In the genomic region with DNA sequence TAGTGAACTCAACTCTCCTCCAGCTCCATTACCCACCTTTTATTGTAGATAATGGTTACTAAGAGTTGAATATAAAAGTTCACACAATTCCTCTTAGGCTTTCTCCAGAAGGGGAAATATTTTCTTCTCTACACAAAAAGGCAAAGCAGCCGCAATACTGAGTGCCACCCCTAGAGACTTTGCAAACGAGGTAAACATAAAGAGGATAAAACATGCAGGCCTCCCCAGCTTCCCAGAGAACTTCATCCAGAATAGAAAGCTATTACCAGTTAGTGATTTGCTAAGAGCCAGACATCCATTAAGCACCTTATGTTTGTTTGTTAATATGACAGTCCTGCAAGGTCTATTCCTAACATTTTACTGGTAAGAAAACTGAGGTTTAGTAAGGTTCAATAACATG, we compare ENCODE assay signal across 22 cellular contexts. TPM values are rescaled to one million over a fixed set of nuclear protein-coding genes. Genes with fewer than 3 reads are reported as not detected.
DNase-seq lines count a peak whose midpoint lies in the region; ATAC-seq and TF ChIP-seq lines count a peak whose summit lies in the region.
"Had no signal": no experiment of that assay in that cellular context is flagged by ENCODE, and none has a peak within 500 bp of the region (broad histone marks: within the 10 kb centered on the region; RNA-seq: fewer than 3 reads in every experiment).

No MANE protein-coding gene starts in this region.

- H3K4me3 ChIP-seq in GM23338 (no peak overlapping the region), astrocyte of the cerebellum (ENCODE audit: low read depth, low read length) (no peak overlapping the region), fibroblast of the aortic adventitia (ENCODE audit: low read depth, low read length) (no peak overlapping the region), retinal pigment epithelial cell (ENCODE audit: low read length) (no peak overlapping the region)
- no peak overlapping the region for H3K4me3 ChIP-seq in CD4-positive, alpha-beta memory T cell (ENCODE audit: low read length in 2 of 2)
- H3K4me3 ChIP-seq: spleen, tibial artery had no signal

- no peaks in the 10 kb centered on the region for H3K27me3 ChIP-seq in GM23338 (ENCODE audit: insufficient read depth)
- H3K27me3 ChIP-seq in CD4-positive, alpha-beta memory T cell (ENCODE audit: insufficient read depth, low read length) = no peaks in the 10 kb centered on the region
- H3K27me3 ChIP-seq: foreskin keratinocyte, spleen, tibial artery had no signal

- CTCF ChIA-PET in CD4-positive, alpha-beta memory T cell (lab: Charles Lee; ENCODE audit: partially characterized antibody) = no interaction called here

- peak in 1 of 2 experiments; percentile 51; a peak in 2 of 4 replicates for TF ChIP-seq CTCF in GM23338 (conservative IDR thresholded peaks at IDR 0.05; ENCODE audit: low read depth in 2 of 2)
- peak; percentile 24 for TF ChIP-seq CTCF in astrocyte of the cerebellum (IDR thresholded peaks at IDR 0.05; ENCODE audit: low read depth, low read length, missing control alignments)
- TF ChIP-seq CTCF in fibroblast of the aortic adventitia (IDR thresholded peaks at IDR 0.05; ENCODE audit: insufficient read depth, low read length) = peak; percentile 39
- TF ChIP-seq CTCF in retinal pigment epithelial cell (conservative IDR thresholded peaks at IDR 0.05; ENCODE audit: low read depth, low read length) = peak; percentile 31

- H3K36me3 ChIP-seq in GM23338 (ENCODE audit: insufficient read depth) = no peaks in the 10 kb centered on the region
- no peaks in the 10 kb centered on the region for H3K36me3 ChIP-seq in CD4-positive, alpha-beta memory T cell (ENCODE audit: insufficient read depth, low read length)
- H3K36me3 ChIP-seq: spleen, tibial artery had no signal

- H3K79me2 ChIP-seq in GM23338 (replicated peaks; ENCODE audit: insufficient read depth) = 0 out of 2 replicates have a peak, but pooled peaks cover 3% of the 10 kb centered on the region

- peaks cover 14% of the 10 kb centered on the region for H3K4me1 Mint-ChIP-seq in GM23338
- H3K4me1 Mint-ChIP-seq in CD4-positive, alpha-beta memory T cell = no peaks in the 10 kb centered on the region
- H3K4me1 Mint-ChIP-seq: activated B cell treated with CpG ODN at 0.5 μM for 24 hours had no signal

- DNase-seq in GM23338 (ENCODE audit: low spot score) = peak; percentile 44
- DNase-seq in astrocyte of the cerebellum (ENCODE audit: low read depth) = no peak
- no peak for DNase-seq in fibroblast of the aortic adventitia (ENCODE audit: low read depth)
- DNase-seq in retinal pigment epithelial cell (ENCODE audit: low read depth) = no peak
- DNase-seq in KG1 (lab: John Stamatoyannopoulos, UW) = no peak
- DNase-seq in stimulated activated CD8-positive, alpha-beta memory T cell treated with anti-CD3 and anti-CD28 coated beads, Interleukin-4, amount 100 ng/mL, for 48 hours = no peak
- no peak for DNase-seq in CD4-positive, alpha-beta memory T cell
- DNase-seq: activated B cell treated with CpG ODN at 0.5 μM for 24 hours; activated CD4-positive, alpha-beta memory T cell treated with anti-CD3 and anti-CD28 coated beads for 36 hours; activated gamma-delta T cell; CD8-positive, alpha-beta T cell; foreskin keratinocyte; islet precursor cell; NCI-H2107; NCI-H510A; NK-92 treated with Interleukin-12 subunit alpha and Interleukin-12 subunit beta, amount 100 ng/mL, for 24 hours; nucleus accumbens; spleen; stimulated activated CD4-positive, alpha-beta T cell treated with anti-CD3 and anti-CD28 coated beads, Interleukin-4, amount 100 ng/mL, for 24 hours; tibial artery had no signal

- H3K9me3 ChIP-seq in CD4-positive, alpha-beta memory T cell (ENCODE audit: control insufficient read depth in 1 of 2, low read length in 2 of 2) = no peaks in the 10 kb centered on the region
- H3K9me3 ChIP-seq: spleen, tibial artery had no signal

- no peaks in the 10 kb centered on the region for H3F3A ChIP-seq in GM23338 (replicated peaks; ENCODE audit: low read depth)

- H3K4me2 ChIP-seq in GM23338 = no peak overlapping the region

- peaks cover 2% of the 10 kb centered on the region for H3K27me3 Mint-ChIP-seq in GM23338 (ENCODE audit: insufficient read depth, low read depth, poor library complexity)
- peaks cover 2 to 5% of the 10 kb centered on the region in 2 donors for H3K27me3 Mint-ChIP-seq in CD4-positive, alpha-beta memory T cell

- in situ Hi-C loops in astrocyte of the cerebellum (cut with HindIII; ENCODE audit: low sequenced_read_pairs) = no loop called here

- peak; percentile 53 for ATAC-seq in GM23338
- ATAC-seq: CD8-positive, alpha-beta T cell; foreskin keratinocyte had no signal

- H2AFZ ChIP-seq in GM23338 = no peak overlapping the region

- POLR2A ChIA-PET in CD4-positive, alpha-beta memory T cell (lab: Charles Lee; ENCODE audit: partially characterized antibody) = no interaction called here

- no peaks in the 10 kb centered on the region for H3K9me2 ChIP-seq in GM23338 (ENCODE audit: insufficient read depth)

- no peak overlapping the region for H3K4me3 Mint-ChIP-seq in GM23338
- H3K4me3 Mint-ChIP-seq in CD4-positive, alpha-beta memory T cell = no peak overlapping the region
- H3K4me3 Mint-ChIP-seq: activated B cell treated with CpG ODN at 0.5 μM for 24 hours; activated CD4-positive, alpha-beta memory T cell treated with anti-CD3 and anti-CD28 coated beads for 36 hours; CD8-positive, alpha-beta T cell; stimulated activated naive CD8-positive, alpha-beta T cell treated with anti-CD3 and anti-CD28 coated beads, Interleukin-15, Interleukin-2, amounts not matched to agents 100 ng/mL and 50 ng/mL, for 24 hours had no signal

- no peak overlapping the region for H3K27ac ChIP-seq in GM23338 (ENCODE audit: low read depth)
- no peak overlapping the region for H3K27ac ChIP-seq in CD4-positive, alpha-beta memory T cell (ENCODE audit: low read depth, low read length)
- H3K27ac ChIP-seq: foreskin keratinocyte, spleen, tibial artery had no signal

- intact Hi-C loops in CD4-positive, alpha-beta memory T cell (cut with micrococcal nuclease) = no loop called here

- H4K20me1 ChIP-seq in GM23338 (replicated peaks; ENCODE audit: insufficient read depth) = 0 out of 2 replicates have a peak, but pooled peaks cover 6% of the 10 kb centered on the region

- no peaks in the 10 kb centered on the region for H3K9me3 Mint-ChIP-seq in GM23338
- peaks cover 0 to 4% (median 0%) of the 10 kb centered on the region in 8 donors for H3K9me3 Mint-ChIP-seq in CD4-positive, alpha-beta memory T cell
- H3K9me3 Mint-ChIP-seq: activated B cell treated with CpG ODN at 0.5 μM for 24 hours; activated CD4-positive, alpha-beta memory T cell treated with anti-CD3 and anti-CD28 coated beads for 36 hours; CD8-positive, alpha-beta T cell; stimulated activated naive CD8-positive, alpha-beta T cell treated with anti-CD3 and anti-CD28 coated beads, Interleukin-15, Interleukin-2, amounts not matched to agents 100 ng/mL and 50 ng/mL, for 24 hours had no signal

- H3K36me3 Mint-ChIP-seq in GM23338 (ENCODE audit: low read depth) = no peaks in the 10 kb centered on the region
- no peaks in the 10 kb centered on the region for H3K36me3 Mint-ChIP-seq in CD4-positive, alpha-beta memory T cell
- H3K36me3 Mint-ChIP-seq: activated CD4-positive, alpha-beta memory T cell treated with anti-CD3 and anti-CD28 coated beads for 36 hours; CD8-positive, alpha-beta T cell had no signal

- H3K4me1 ChIP-seq in GM23338 (ENCODE audit: insufficient read depth) = no peaks in the 10 kb centered on the region
- H3K4me1 ChIP-seq in CD4-positive, alpha-beta memory T cell (ENCODE audit: insufficient read depth, low read length) = no peaks in the 10 kb centered on the region
- H3K4me1 ChIP-seq: foreskin keratinocyte, tibial artery had no signal

- H3K27ac Mint-ChIP-seq in GM23338 = no peak overlapping the region
- H3K27ac Mint-ChIP-seq in CD4-positive, alpha-beta memory T cell = no peak overlapping the region
- H3K27ac Mint-ChIP-seq: activated B cell treated with CpG ODN at 0.5 μM for 24 hours; activated CD4-positive, alpha-beta memory T cell treated with anti-CD3 and anti-CD28 coated beads for 36 hours; CD8-positive, alpha-beta T cell; stimulated activated naive CD8-positive, alpha-beta T cell treated with anti-CD3 and anti-CD28 coated beads, Interleukin-15, Interleukin-2, amounts not matched to agents 100 ng/mL and 50 ng/mL, for 24 hours had no signal

TF ChIP-seq in GM23338, 12 proteins besides CTCF, POLR2A, EP300 and RAD21 (continues in another document):
- TF ChIP-seq POLR2AphosphoS5 (IDR thresholded peaks at IDR 0.05; ENCODE audit: low read depth) (no peak), NANOG (IDR thresholded peaks at IDR 0.05; ENCODE audit: borderline replicate concordance) (no peak), STAT1 (IDR thresholded peaks at IDR 0.05; ENCODE audit: unreplicated experiment) (no peak), CREB1 (CRISPR knock-in tag; IDR thresholded peaks at IDR 0.05; ENCODE audit: low read depth) (no peak), ZNF114 (CRISPR knock-in tag; IDR thresholded peaks at IDR 0.05) (no peak), JUNB (IDR thresholded peaks at IDR 0.05; ENCODE audit: unreplicated experiment) (no peak)
- TF ChIP-seq, protein P1, sequence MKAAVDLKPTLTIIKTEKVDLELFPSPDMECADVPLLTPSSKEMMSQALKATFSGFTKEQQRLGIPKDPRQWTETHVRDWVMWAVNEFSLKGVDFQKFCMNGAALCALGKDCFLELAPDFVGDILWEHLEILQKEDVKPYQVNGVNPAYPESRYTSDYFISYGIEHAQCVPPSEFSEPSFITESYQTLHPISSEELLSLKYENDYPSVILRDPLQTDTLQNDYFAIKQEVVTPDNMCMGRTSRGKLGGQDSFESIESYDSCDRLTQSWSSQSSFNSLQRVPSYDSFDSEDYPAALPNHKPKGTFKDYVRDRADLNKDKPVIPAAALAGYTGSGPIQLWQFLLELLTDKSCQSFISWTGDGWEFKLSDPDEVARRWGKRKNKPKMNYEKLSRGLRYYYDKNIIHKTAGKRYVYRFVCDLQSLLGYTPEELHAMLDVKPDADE (IDR thresholded peaks at IDR 0.05) = no peak

RNA-seq across cellular contexts. Expression of a gene that starts 17.4 kb away (rescaled TPM):
- 9.2 and 10.4 TPM in 2 replicates for total RNA-seq in GM23338 (2014; rRNA removed; shearing (Covaris generic))
- polyA plus RNA-seq in GM23338 (2016; fragmentation: Nextera tagmentation; extraction: Ambion mirVana) = 3.1 and 3.8 TPM in 2 replicates
- 35.7 and 48.6 TPM in 2 replicates for total RNA-seq in fibroblast of the aortic adventitia (ENCODE audit: low replicate concordance)
- not detected for total RNA-seq in CD4-positive, alpha-beta memory T cell
- polyA plus RNA-seq in CD4-positive, alpha-beta memory T cell = not detected
- total RNA-seq: activated CD4-positive, alpha-beta memory T cell treated with anti-CD3 and anti-CD28 coated beads for 36 hours; CD8-positive, alpha-beta T cell; foreskin keratinocyte; T-helper 2 cell treated with Interferon-gamma antibody and Interleukin-4, amounts not matched to agents 100 ng/mL and 5 ng/mL, for 36 hours had no signal
- polyA plus RNA-seq: foreskin keratinocyte had no signal

Comparison
In these comparisons a context has a peak if more than half of its experiments do, and no peak if none do; other contexts are left out.
1. RNA of a gene that starts 17.4 kb away (total RNA-seq): 35.7 to 48.6 TPM in fibroblast of the aortic adventitia and 9.2 to 10.4 TPM in GM23338; not detected in CD4-positive, alpha-beta memory T cell; every median in the first group is over 10 times any median in the second.